Comparison of ENCODE assay signal across 25 cellular contexts in genomic region chr4:169234137-169234855, GRCh38. TPM values are rescaled to one million over a fixed set of nuclear protein-coding genes. Genes with fewer than 3 reads are reported as not detected.
DNase-seq lines count a peak whose midpoint lies in the region; ATAC-seq and TF ChIP-seq lines count a peak whose summit lies in the region.
"Had no signal": no experiment of that assay in that cellular context is flagged by ENCODE, and none has a peak within 500 bp of the region (broad histone marks: within the 10 kb centered on the region; RNA-seq: fewer than 3 reads in every experiment).

No MANE protein-coding gene starts in this region.

- H2AFZ ChIP-seq in smooth muscle cell (ENCODE audit: low read depth) (no peak overlapping the region), SK-N-SH (ENCODE audit: low read depth) (no peak overlapping the region)

- H3K36me3 ChIP-seq in breast epithelium = no peaks in the 10 kb centered on the region
- H3K36me3 ChIP-seq in smooth muscle cell (ENCODE audit: low read depth) = no peaks in the 10 kb centered on the region
- no peaks in the 10 kb centered on the region for H3K36me3 ChIP-seq in SK-N-SH (replicated peaks in 1 of 2; ENCODE audit: control insufficient read depth in 1 of 2, insufficient read depth in 2 of 2, low read length in 1 of 2)
- H3K36me3 ChIP-seq in MG63 = peaks cover 3% of the 10 kb centered on the region; the same call in 1 of the 2 replicates
- H3K36me3 ChIP-seq: esophagus squamous epithelium had no signal

- intact Hi-C loops in breast epithelium (cut with DNase I; ENCODE audit: low total_unique reads) = no loop called here
- intact Hi-C loops in natural killer cell (cut with micrococcal nuclease) = no loop called here

- POLR2A ChIA-PET in SK-N-SH (lab: Yijun Ruan, JAX) = no interaction called here

- TF ChIP-seq POLR2A in breast epithelium (IDR thresholded peaks at IDR 0.05) = no peak

- H3K9me2 ChIP-seq in SK-N-SH = no peaks in the 10 kb centered on the region

- H3K4me1 Mint-ChIP-seq in HFFc6 (ENCODE audit: low read depth) = peaks cover 89% of the 10 kb centered on the region
- H3K4me1 Mint-ChIP-seq in natural killer cell = no peaks in the 10 kb centered on the region
- H3K4me1 Mint-ChIP-seq: CD4-positive, alpha-beta memory T cell had no signal

- CTCF ChIA-PET in SK-N-SH (lab: Yijun Ruan, JAX) = no interaction called here

- H3K4me3 Mint-ChIP-seq in HFFc6 (no peak overlapping the region), natural killer cell (no peak overlapping the region)
- H3K4me3 Mint-ChIP-seq: activated B cell treated with CpG ODN at 0.5 μM for 24 hours; activated CD4-positive, alpha-beta memory T cell treated with anti-CD3 and anti-CD28 coated beads for 36 hours; CD4-positive, alpha-beta memory T cell; nephron; T-helper 2 cell treated with Interferon-gamma antibody and Interleukin-4, amounts not matched to agents 5 μg/mL and 100 μg/mL, for 36 hours had no signal

- DNase-seq in HFFc6 (no peak), breast epithelium (ENCODE audit: low spot score in 2 of 2) (no peak), kidney tubule cell (ENCODE audit: low spot score) (peak; percentile 42), smooth muscle cell (lab: John Stamatoyannopoulos, UW; ENCODE audit: unreplicated experiment) (no peak), SK-N-SH (no peak), MG63 (no peak), natural killer cell (no peak)
- DNase-seq: activated B cell treated with CpG ODN at 0.5 μM for 24 hours; activated CD4-positive, alpha-beta memory T cell treated with anti-CD3 and anti-CD28 coated beads for 36 hours; activated T-cell treated with anti-CD3 and anti-CD28 coated beads for 4 hours; CD4-positive, alpha-beta memory T cell; central memory CD4-positive, alpha-beta T cell; DMS53; esophagus squamous epithelium; H7; left cardiac atrium; NCI-H1105; NCI-H2081; NK-92 treated with Interleukin-12 subunit alpha and Interleukin-12 subunit beta, amount 100 ng/mL, for 24 hours; stimulated activated CD4-positive, alpha-beta T cell treated with anti-CD3 and anti-CD28 coated beads, Interleukin-12 subunit alpha, Interleukin-12 subunit beta, amount 100 ng/mL, for 4 hours; substantia nigra had no signal

- H3K27ac ChIP-seq in breast epithelium = peak overlapping the region; percentile 50 to 74
- H3K27ac ChIP-seq in smooth muscle cell (ENCODE audit: low read depth) = peak overlapping the region; percentile 71
- H3K27ac ChIP-seq in SK-N-SH (ENCODE audit: low read depth in 2 of 2, low read length in 1 of 2) = peak overlapping the region in 1 of 2 experiments; percentile 21; a peak in 1 of 4 replicates

- H3K27me3 Mint-ChIP-seq in HFFc6 (ENCODE audit: insufficient read depth) (no peaks in the 10 kb centered on the region; the same call in none of the 2 replicates), natural killer cell (ENCODE audit: low read depth in 2 of 2) (peaks cover 0 to 6% of the 10 kb centered on the region in 2 donors)
- H3K27me3 Mint-ChIP-seq: activated B cell treated with CpG ODN at 0.5 μM for 24 hours had no signal

- TF ChIP-seq EP300 in SK-N-SH (IDR thresholded peaks at IDR 0.05; ENCODE audit: borderline replicate concordance in 1 of 2, low read depth in 1 of 2, low read length in 1 of 2) = no peak

- H3K4me3 ChIP-seq in breast epithelium (no peak overlapping the region), smooth muscle cell (no peak overlapping the region), SK-N-SH (ENCODE audit: low read depth in 2 of 2, low read length in 1 of 2) (no peak overlapping the region), MG63 (no peak overlapping the region)
- H3K4me3 ChIP-seq: esophagus squamous epithelium had no signal

- H3K9me3 ChIP-seq in breast epithelium (no peaks in the 10 kb centered on the region), smooth muscle cell (replicated peaks; ENCODE audit: low read depth) (no peaks in the 10 kb centered on the region), SK-N-SH (no peaks in the 10 kb centered on the region), MG63 (no peaks in the 10 kb centered on the region)
- H3K9me3 ChIP-seq: esophagus squamous epithelium had no signal

- peak overlapping the region; percentile 43 for H3K9ac ChIP-seq in smooth muscle cell (ENCODE audit: low read depth)
- no peak overlapping the region for H3K9ac ChIP-seq in SK-N-SH

- H3K4me2 ChIP-seq in smooth muscle cell (no peak overlapping the region), SK-N-SH (no peak overlapping the region)

- ATAC-seq in GM21367 (IDR thresholded peaks at IDR 0.05; ENCODE audit: unreplicated experiment) (no peak), natural killer cell (no peak)
- ATAC-seq: left cardiac atrium, Panc1 had no signal

- H3F3A ChIP-seq in smooth muscle cell (ENCODE audit: low read depth) (peaks cover 1% of the 10 kb centered on the region), SK-N-SH (replicated peaks; ENCODE audit: insufficient read depth) (peaks cover 44% of the 10 kb centered on the region)

- no peaks in the 10 kb centered on the region for H3K27me3 ChIP-seq in breast epithelium
- no peaks in the 10 kb centered on the region for H3K27me3 ChIP-seq in smooth muscle cell (ENCODE audit: low read depth)
- H3K27me3 ChIP-seq in SK-N-SH (ENCODE audit: insufficient read depth) = no peaks in the 10 kb centered on the region
- H3K27me3 ChIP-seq in MG63 = no peaks in the 10 kb centered on the region
- H3K27me3 ChIP-seq: esophagus squamous epithelium had no signal

- WGBS in smooth muscle cell (ENCODE audit: low lambda C conversion rate) = 87% methylated on average over 7 of the region's 7 CpGs
- 91% methylated on average over 7 of the region's 7 CpGs for WGBS in SK-N-SH (ENCODE audit: low lambda C conversion rate)

- peaks cover 0 to 22% of the 10 kb centered on the region in 2 donors for H3K4me1 ChIP-seq in breast epithelium
- no peaks in the 10 kb centered on the region for H3K4me1 ChIP-seq in smooth muscle cell (ENCODE audit: low read depth)
- peaks cover 5 to 6% of the 10 kb centered on the region in 2 experiments; a peak in 3 of 4 replicates for H3K4me1 ChIP-seq in SK-N-SH (ENCODE audit: control insufficient read depth in 1 of 2, insufficient read depth in 2 of 2, low read depth in 1 of 2, low read length in 1 of 2)

- peaks cover 45% of the 10 kb centered on the region for H4K20me1 ChIP-seq in smooth muscle cell (ENCODE audit: low read depth)
- H4K20me1 ChIP-seq in SK-N-SH (ENCODE audit: insufficient read depth) = peaks cover 65% of the 10 kb centered on the region

- no peak for TF ChIP-seq CTCF in HFFc6 (IDR thresholded peaks at IDR 0.05)
- TF ChIP-seq CTCF in breast epithelium (IDR thresholded peaks at IDR 0.05) = no peak
- TF ChIP-seq CTCF in smooth muscle cell (IDR thresholded peaks at IDR 0.05; ENCODE audit: borderline replicate concordance, insufficient read depth, poor library complexity, severe bottlenecking) = no peak
- no peak for TF ChIP-seq CTCF in SK-N-SH (IDR thresholded peaks at IDR 0.05)
- TF ChIP-seq CTCF in natural killer cell (IDR thresholded peaks at IDR 0.05) = no peak

- no peak for TF ChIP-seq RAD21 in SK-N-SH (IDR thresholded peaks at IDR 0.05; ENCODE audit: low read length)

- H3K36me3 Mint-ChIP-seq in HFFc6 (ENCODE audit: low read depth) (peaks cover 28% of the 10 kb centered on the region), natural killer cell (no peaks in the 10 kb centered on the region)
- H3K36me3 Mint-ChIP-seq: activated CD4-positive, alpha-beta memory T cell treated with anti-CD3 and anti-CD28 coated beads for 36 hours; CD4-positive, alpha-beta memory T cell had no signal

- H3K27ac Mint-ChIP-seq in HFFc6 (peak overlapping the region; percentile 23), natural killer cell (no peak overlapping the region)
- H3K27ac Mint-ChIP-seq: activated B cell treated with CpG ODN at 0.5 μM for 24 hours; activated CD4-positive, alpha-beta memory T cell treated with anti-CD3 and anti-CD28 coated beads for 36 hours; CD4-positive, alpha-beta memory T cell; T-helper 2 cell treated with Interferon-gamma antibody and Interleukin-4, amounts not matched to agents 5 μg/mL and 100 μg/mL, for 36 hours had no signal

- H3K79me2 ChIP-seq in smooth muscle cell (ENCODE audit: low read depth) (peaks cover 54% of the 10 kb centered on the region), SK-N-SH (ENCODE audit: insufficient read depth) (peaks cover 96% of the 10 kb centered on the region)

- H3K9me3 Mint-ChIP-seq in HFFc6 (no peaks in the 10 kb centered on the region), natural killer cell (no peaks in the 10 kb centered on the region)
- H3K9me3 Mint-ChIP-seq: activated B cell treated with CpG ODN at 0.5 μM for 24 hours; activated CD4-positive, alpha-beta memory T cell treated with anti-CD3 and anti-CD28 coated beads for 36 hours; CD4-positive, alpha-beta memory T cell; nephron; T-helper 2 cell treated with Interferon-gamma antibody and Interleukin-4, amounts not matched to agents 5 μg/mL and 100 μg/mL, for 36 hours had no signal

TF ChIP-seq in SK-N-SH, 30 proteins besides CTCF, POLR2A, EP300 and RAD21 (continues in another document):
- no peak for TF ChIP-seq ELF1 (IDR thresholded peaks at IDR 0.05)
- TF ChIP-seq YY1 (IDR thresholded peaks at IDR 0.05; ENCODE audit: low read depth) = no peak
- no peak for TF ChIP-seq EZH2phosphoT487 (IDR thresholded peaks at IDR 0.05; ENCODE audit: borderline replicate concordance, low read depth)

RNA-seq across cellular contexts. Expression of gene SH3RF1, which starts 36.5 kb away (rescaled TPM):
- 10 to 100 TPM; 54.5 to 67.1 (median 57.1) TPM for total RNA-seq in HFFc6 (2021; fragmentation: NEBNext Ultra II Directional; extraction: Animal tissue kit (Norgen Biotek cat#: 25700))
- total RNA-seq in breast epithelium (10 to 100 TPM; 20.2 to 37.0 (median 27.9) TPM), smooth muscle cell (5.2 and 10.2 TPM in 2 replicates), natural killer cell (1 to 10 TPM in 2 of 3 donors, under 1 TPM in 1; 0.54 to 2.4 (median 1.6) TPM)
- polyA plus RNA-seq in smooth muscle cell (9.4 and 17.9 TPM in 2 replicates), SK-N-SH (2012; rRNA removed) (22.0 and 22.1 TPM in 2 replicates)
- polyA plus RNA-seq in SK-N-SH (2012; cell fraction: cytosol; rRNA removed) = 14.8 and 18.6 TPM in 2 replicates
- 16.6 and 24.4 TPM in 2 replicates for polyA plus RNA-seq in SK-N-SH (2012; cell fraction: nucleus; rRNA removed)
- 1.3 and 4.2 TPM in 2 replicates for total RNA-seq in MG63 (2014; rRNA removed; shearing (Covaris generic); ENCODE audit: low replicate concordance)
